Comparison of ENCODE assay signal across 16 cellular contexts in the genomic region with DNA sequence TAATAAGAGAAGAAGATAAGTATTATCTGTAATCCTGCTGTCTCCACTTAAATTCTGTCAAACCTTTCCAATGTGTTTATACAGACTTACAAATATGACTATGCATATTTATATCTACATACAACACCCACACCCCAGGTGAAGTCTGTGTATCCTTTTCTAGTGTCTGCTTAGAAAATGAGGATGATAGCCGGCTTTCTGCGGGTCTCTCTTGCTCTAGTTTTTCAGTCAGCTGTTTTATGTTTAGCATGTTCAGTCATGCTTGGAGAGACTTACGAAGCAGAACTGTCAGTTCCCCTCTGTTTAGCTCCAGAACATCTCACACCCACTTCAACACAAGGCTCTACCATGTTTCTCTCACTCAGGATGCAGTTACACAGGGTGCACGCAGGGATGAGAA.
DNase-seq lines count a peak whose midpoint lies in the region; ATAC-seq and TF ChIP-seq lines count a peak whose summit lies in the region.
"Had no signal": no experiment of that assay in that cellular context is flagged by ENCODE, and none has a peak within 500 bp of the region (broad histone marks: within the 10 kb centered on the region; RNA-seq: fewer than 3 reads in every experiment).

No MANE protein-coding gene starts in this region.

- no peaks in the 10 kb centered on the region for H3K27me3 Mint-ChIP-seq in activated T-cell treated with anti-CD3 and anti-CD28 coated beads, Interleukin-2, amount 50 U/mL, for 4 hours (ENCODE audit: low read depth)
- H3K27me3 Mint-ChIP-seq: activated CD8-positive, alpha-beta T cell treated with anti-CD3 and anti-CD28 coated beads for 36 hours had no signal

- H3K27ac ChIP-seq in esophagus muscularis mucosa (replicated peaks in 1 of 4) = no peak overlapping the region
- H3K27ac ChIP-seq: epithelial cell of prostate, pancreas, PC-9, stomach had no signal

- DNase-seq in esophagus muscularis mucosa (ENCODE audit: extremely low spot score) (peak; percentile 53), putamen (ENCODE audit: low spot score) (no peak), posterior vena cava (ENCODE audit: low spot score) (no peak)
- no peak for DNase-seq in activated T-cell treated with anti-CD3 and anti-CD28 coated beads, Interleukin-2, amount 50 U/mL, for 4 hours
- DNase-seq: activated CD8-positive, alpha-beta T cell treated with anti-CD3 and anti-CD28 coated beads for 36 hours; activated gamma-delta T cell treated with Interleukin-2 at 50 U/mL for 16 hours; CD8-positive, alpha-beta T cell; pancreas; PC-9; stimulated activated CD4-positive, alpha-beta T cell treated with anti-CD3 and anti-CD28 coated beads, Interleukin-4, amount 100 ng/mL, for 4 hours; stomach; T-helper 2 cell had no signal

- 91% methylated on average over 4 of the region's 4 CpGs for WGBS in esophagus muscularis mucosa

- H3K4me1 Mint-ChIP-seq in activated T-cell treated with anti-CD3 and anti-CD28 coated beads, Interleukin-2, amount 50 U/mL, for 4 hours (ENCODE audit: low read depth) = no peaks in the 10 kb centered on the region

- no peak overlapping the region for H3K4me3 ChIP-seq in esophagus muscularis mucosa
- H3K4me3 ChIP-seq: pancreas, PC-9, stomach had no signal

- TF ChIP-seq POLR2A in GM18505 (IDR thresholded peaks at IDR 0.05; ENCODE audit: borderline replicate concordance, extremely low read depth, insufficient read depth, insufficient read length) (no peak), esophagus muscularis mucosa (IDR thresholded peaks at IDR 0.05; ENCODE audit: low read depth) (no peak)

- H3K4me1 ChIP-seq in esophagus muscularis mucosa = no peaks in the 10 kb centered on the region
- H3K4me1 ChIP-seq: pancreas, stomach had no signal

- no peak for TF ChIP-seq EP300 in esophagus muscularis mucosa (IDR thresholded peaks at IDR 0.05)

- TF ChIP-seq CTCF in esophagus muscularis mucosa (IDR thresholded peaks at IDR 0.05) = no peak

- H3K36me3 ChIP-seq in esophagus muscularis mucosa = peaks cover 6 to 27% (median 14%) of the 10 kb centered on the region in 4 donors

- ATAC-seq in GM18505 (IDR thresholded peaks at IDR 0.05; ENCODE audit: unreplicated experiment) (peak; percentile 84), GM19463 (IDR thresholded peaks at IDR 0.05; ENCODE audit: unreplicated experiment) (peak; percentile 89), HG03103 (IDR thresholded peaks at IDR 0.05; ENCODE audit: low read depth, unreplicated experiment) (peak; percentile 61)
- ATAC-seq in activated T-cell treated with anti-CD3 and anti-CD28 coated beads, Interleukin-2, amount 50 U/mL, for 4 hours = no peak
- ATAC-seq: activated CD8-positive, alpha-beta T cell treated with anti-CD3 and anti-CD28 coated beads for 36 hours; CD8-positive, alpha-beta T cell; pancreas had no signal

- no peaks in the 10 kb centered on the region for H3K27me3 ChIP-seq in esophagus muscularis mucosa
- H3K27me3 ChIP-seq: pancreas, stomach had no signal

- intact Hi-C loops in esophagus muscularis mucosa (cut with DNase I) (no loop called here), posterior vena cava (cut with DNase I) (no loop called here)

- no peaks in the 10 kb centered on the region for H3K9me3 Mint-ChIP-seq in activated T-cell treated with anti-CD3 and anti-CD28 coated beads, Interleukin-2, amount 50 U/mL, for 4 hours
- H3K9me3 Mint-ChIP-seq: activated CD8-positive, alpha-beta T cell treated with anti-CD3 and anti-CD28 coated beads for 36 hours; CD8-positive, alpha-beta T cell had no signal

- no peak overlapping the region for H3K4me3 Mint-ChIP-seq in activated T-cell treated with anti-CD3 and anti-CD28 coated beads, Interleukin-2, amount 50 U/mL, for 4 hours
- H3K4me3 Mint-ChIP-seq: activated CD8-positive, alpha-beta T cell treated with anti-CD3 and anti-CD28 coated beads for 36 hours; CD8-positive, alpha-beta T cell had no signal

- H3K36me3 Mint-ChIP-seq in activated T-cell treated with anti-CD3 and anti-CD28 coated beads, Interleukin-2, amount 50 U/mL, for 4 hours (ENCODE audit: insufficient read depth) = peaks cover 50% of the 10 kb centered on the region

- H3K9me3 ChIP-seq in esophagus muscularis mucosa = no peaks in the 10 kb centered on the region
- H3K9me3 ChIP-seq: pancreas, stomach had no signal

Comparison
In these comparisons a context has a peak if more than half of its experiments do, and no peak if none do; other contexts are left out.
1. ATAC-seq: peak in GM18505 (single experiment), GM19463 (single experiment) and HG03103 (single experiment); none in activated T-cell treated with anti-CD3 and anti-CD28 coated beads, Interleukin-2, amount 50 U/mL, for 4 hours (0 of 2).